In the genomic region with DNA sequence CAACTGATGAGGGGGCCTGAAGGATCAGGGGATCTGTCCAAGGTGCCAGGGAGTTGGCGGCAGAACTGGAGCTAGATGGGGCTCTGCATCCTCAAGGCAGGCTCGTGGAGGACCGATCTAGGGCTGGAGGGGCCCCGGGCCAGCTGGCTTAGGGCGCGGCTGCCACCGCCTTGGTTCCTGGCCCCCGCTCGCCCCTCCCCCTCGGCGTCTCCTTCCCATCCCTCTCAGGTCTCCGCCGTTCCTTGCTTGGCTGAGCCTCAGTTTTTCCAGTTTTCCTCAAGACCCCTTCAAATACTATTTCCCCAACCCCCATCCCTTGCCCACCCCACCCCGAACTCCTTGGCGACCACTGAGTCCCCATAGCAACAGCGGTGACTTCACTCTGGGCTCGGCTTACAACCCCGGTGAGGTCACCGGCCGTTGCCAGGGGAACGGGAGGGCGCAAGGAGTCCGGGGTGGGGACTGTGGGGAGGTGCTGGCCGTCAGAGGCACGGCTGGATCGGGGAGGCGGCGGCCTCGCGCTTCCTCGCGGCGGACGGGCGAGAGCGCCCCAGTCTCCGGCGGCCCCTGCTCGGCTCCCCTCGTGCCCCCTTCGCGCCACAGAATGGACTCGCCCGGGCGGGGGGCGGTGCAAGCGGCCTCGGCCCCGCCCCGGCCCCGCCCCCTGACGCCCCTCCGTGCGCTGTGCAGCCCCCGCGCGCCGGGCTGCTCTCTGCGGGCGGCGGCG, we compare ENCODE assay signal across 8 cellular contexts. TPM values are rescaled to one million over a fixed set of nuclear protein-coding genes. Genes with fewer than 3 reads are reported as not detected.
A peak's percentile ranks its signal among the peaks of the same experiment; 100 is the strongest.
DNase-seq lines count a peak whose midpoint lies in the region; ATAC-seq and TF ChIP-seq lines count a peak whose summit lies in the region.

No MANE protein-coding gene starts in this region.

- TF ChIP-seq CTCF in GM12865 (IDR thresholded peaks at IDR 0.05; ENCODE audit: insufficient read depth, low read depth, low read length, missing control alignments): no peak

- H3K4me3 ChIP-seq in GM12865 (ENCODE audit: low read depth, low read length) (no peak overlapping the region), endocrine pancreas (ENCODE audit: control insufficient read depth, insufficient read depth, low read length) (no peak overlapping the region)

- H3K4me1 Mint-ChIP-seq in activated CD8-positive, alpha-beta memory T cell treated with anti-CD3 and anti-CD28 coated beads, Interleukin-2, amount 10 ng/mL, durations not matched to agents 7 days and 5 days: peaks cover 3% of the 10 kb centered on the region
- peaks cover 8% of the 10 kb centered on the region for H3K4me1 Mint-ChIP-seq in memory B cell

- CTCF ChIA-PET in activated CD8-positive, alpha-beta memory T cell treated with anti-CD3 and anti-CD28 coated beads, Interleukin-2, amount 10 ng/mL, durations not matched to agents 7 days and 5 days (lab: Charles Lee): interaction anchor here (1.4 kb wide), 1 partner anchor 128 kb away, joined by 6 read pairs; no protein-coding TSS in a partner anchor

- no peak overlapping the region for H3K27ac Mint-ChIP-seq in activated CD8-positive, alpha-beta memory T cell treated with anti-CD3 and anti-CD28 coated beads, Interleukin-2, amount 10 ng/mL, durations not matched to agents 7 days and 5 days
- H3K27ac Mint-ChIP-seq in memory B cell: peak overlapping the region; percentile 92

- no peaks in the 10 kb centered on the region for H3K27me3 ChIP-seq in endocrine pancreas (ENCODE audit: control insufficient read depth, insufficient read depth, low read length)

- no peaks in the 10 kb centered on the region for H3K4me1 ChIP-seq in endocrine pancreas (ENCODE audit: control insufficient read depth, insufficient read depth, low read length)

- peaks cover 26% of the 10 kb centered on the region for H3K27me3 Mint-ChIP-seq in activated CD8-positive, alpha-beta memory T cell treated with anti-CD3 and anti-CD28 coated beads, Interleukin-2, amount 10 ng/mL, durations not matched to agents 7 days and 5 days
- peaks cover 14% of the 10 kb centered on the region for H3K27me3 Mint-ChIP-seq in memory B cell

- no peaks in the 10 kb centered on the region for H3K36me3 Mint-ChIP-seq in activated CD8-positive, alpha-beta memory T cell treated with anti-CD3 and anti-CD28 coated beads, Interleukin-2, amount 10 ng/mL, durations not matched to agents 7 days and 5 days
- H3K36me3 Mint-ChIP-seq in memory B cell: no peaks in the 10 kb centered on the region

- H3K36me3 ChIP-seq in endocrine pancreas (ENCODE audit: control insufficient read depth, insufficient read depth, low read length): peaks cover 14% of the 10 kb centered on the region

- H3K4me3 Mint-ChIP-seq in activated CD8-positive, alpha-beta memory T cell treated with anti-CD3 and anti-CD28 coated beads, Interleukin-2, amount 10 ng/mL, durations not matched to agents 7 days and 5 days: peak overlapping the region; percentile 18
- peak overlapping the region; percentile 79 for H3K4me3 Mint-ChIP-seq in memory B cell

- H3K9me3 Mint-ChIP-seq in activated CD8-positive, alpha-beta memory T cell treated with anti-CD3 and anti-CD28 coated beads, Interleukin-2, amount 10 ng/mL, durations not matched to agents 7 days and 5 days (ENCODE audit: low read depth): no peaks in the 10 kb centered on the region
- H3K9me3 Mint-ChIP-seq in memory B cell: no peaks in the 10 kb centered on the region

- H3K9ac ChIP-seq in endocrine pancreas (ENCODE audit: control insufficient read depth, insufficient read depth, low read length): peak overlapping the region; percentile 71

- no peaks in the 10 kb centered on the region for H3K9me3 ChIP-seq in endocrine pancreas (ENCODE audit: control insufficient read depth, low read length)

- peak; percentile 56 for DNase-seq in GM12865 (ENCODE audit: low read depth)
- DNase-seq in NCI-H748 (lab: John Stamatoyannopoulos, UW; ENCODE audit: unreplicated experiment): peak; percentile 98
- DNase-seq in activated CD8-positive, alpha-beta memory T cell treated with anti-CD3 and anti-CD28 coated beads, Interleukin-2, amount 10 ng/mL, durations not matched to agents 7 days and 5 days: peak; percentile 82
- peak; percentile 75 to 77 for DNase-seq in memory B cell (ENCODE audit: low spot score in 2 of 2)
- peak; percentile 22 to 65 (median 32) for DNase-seq in stimulated activated CD4-positive, alpha-beta T cell treated with anti-CD3 and anti-CD28 coated beads, TNF-alpha, amount 100 ng/mL, for 48 hours (ENCODE audit: low read depth in 3 of 3)

- ATAC-seq in HG03342 (IDR thresholded peaks at IDR 0.05; ENCODE audit: unreplicated experiment): peak; percentile 72
- peak; percentile 84 for ATAC-seq in activated CD8-positive, alpha-beta memory T cell treated with anti-CD3 and anti-CD28 coated beads, Interleukin-2, amount 10 ng/mL, durations not matched to agents 7 days and 5 days
- ATAC-seq in memory B cell (ENCODE audit: low read depth): peak; percentile 87
- no peak for ATAC-seq in GM19324 (IDR thresholded peaks at IDR 0.05; ENCODE audit: low FRiP score, unreplicated experiment)

RNA-seq across cellular contexts. Expression of a gene that starts 7.5 kb away (rescaled TPM):
- total RNA-seq in activated CD8-positive, alpha-beta memory T cell treated with anti-CD3 and anti-CD28 coated beads, Interleukin-2, amount 10 ng/mL, durations not matched to agents 7 days and 5 days: 1 to 10 TPM in 1 of 2 experiments, under 1 TPM in 1; 0.93 to 1.5 TPM

RNA-seq across cellular contexts. Expression of a gene that starts 14.2 kb away (rescaled TPM):
- total RNA-seq in activated CD8-positive, alpha-beta memory T cell treated with anti-CD3 and anti-CD28 coated beads, Interleukin-2, amount 10 ng/mL, durations not matched to agents 7 days and 5 days: under 1 TPM; 0.42 to 0.73 TPM

RNA-seq across cellular contexts. Expression of a gene that starts 18.1 kb away (rescaled TPM):
- total RNA-seq in activated CD8-positive, alpha-beta memory T cell treated with anti-CD3 and anti-CD28 coated beads, Interleukin-2, amount 10 ng/mL, durations not matched to agents 7 days and 5 days: 10 to 100 TPM; 45.9 to 53.9 TPM

RNA-seq across cellular contexts. Expression of a gene that starts 22.8 kb away (rescaled TPM):
- total RNA-seq in activated CD8-positive, alpha-beta memory T cell treated with anti-CD3 and anti-CD28 coated beads, Interleukin-2, amount 10 ng/mL, durations not matched to agents 7 days and 5 days: under 1 TPM; 0.54 to 0.64 TPM

RNA-seq across cellular contexts. Expression of a gene that starts 52.3 kb away (rescaled TPM):
- total RNA-seq in activated CD8-positive, alpha-beta memory T cell treated with anti-CD3 and anti-CD28 coated beads, Interleukin-2, amount 10 ng/mL, durations not matched to agents 7 days and 5 days: 10 to 100 TPM; 22.5 to 23.3 TPM

Comparison
In these comparisons a context has a peak if more than half of its experiments do, and no peak if none do; other contexts are left out.
1. DNase-seq: peak in every context shown above with its lines; median percentile 98 in NCI-H748; 82 in activated CD8-positive, alpha-beta memory T cell treated with anti-CD3 and anti-CD28 coated beads, Interleukin-2, amount 10 ng/mL, durations not matched to agents 7 days and 5 days; 76 in memory B cell; 56 in GM12865; 32 in stimulated activated CD4-positive, alpha-beta T cell treated with anti-CD3 and anti-CD28 coated beads, TNF-alpha, amount 100 ng/mL, for 48 hours.